In the genomic region with DNA sequence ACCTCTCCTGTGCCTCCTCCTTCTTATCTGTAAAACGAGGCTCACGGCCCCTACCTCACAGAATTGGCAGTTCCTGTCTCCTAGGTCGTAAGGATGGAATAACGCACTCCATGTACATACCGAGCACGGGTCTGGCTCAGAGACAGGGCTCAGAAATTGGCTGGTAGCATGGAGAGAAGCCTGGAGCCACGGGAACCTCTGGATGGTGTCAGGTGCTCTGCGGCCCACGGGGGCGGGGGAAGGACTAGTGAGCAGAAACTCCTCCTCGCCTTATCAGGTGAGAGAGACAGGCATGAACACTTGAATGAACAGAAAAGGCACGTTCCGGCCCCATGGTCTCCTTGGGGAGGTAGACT, we compare ENCODE assay signal across 8 cellular contexts. TPM values are rescaled to one million over a fixed set of nuclear protein-coding genes. Genes with fewer than 3 reads are reported as not detected.
DNase-seq lines count a peak whose midpoint lies in the region; ATAC-seq and TF ChIP-seq lines count a peak whose summit lies in the region.

No MANE protein-coding gene starts in this region.

- peaks cover 5% of the 10 kb centered on the region for H3K4me1 ChIP-seq in thymus (ENCODE audit: control insufficient read depth, insufficient read depth, low read length)

- H3K27ac Mint-ChIP-seq in MCF 10A (ENCODE audit: low read depth, unreplicated experiment), result peak overlapping the region; percentile 57

- no peaks in the 10 kb centered on the region for H3K36me3 Mint-ChIP-seq in activated T-cell treated with anti-CD3 and anti-CD28 coated beads, Interleukin-2, amount 50 U/mL, for 4 hours (ENCODE audit: insufficient read depth)
- H3K36me3 Mint-ChIP-seq in MCF 10A (ENCODE audit: insufficient read depth, unreplicated experiment), result no peaks in the 10 kb centered on the region

- H3K4me3 Mint-ChIP-seq in activated T-cell treated with anti-CD3 and anti-CD28 coated beads, Interleukin-2, amount 50 U/mL, for 4 hours, result peak overlapping the region; percentile 80
- H3K4me3 Mint-ChIP-seq in MCF 10A (ENCODE audit: unreplicated experiment), result peak overlapping the region; percentile 59

- H3K27me3 ChIP-seq in thymus (ENCODE audit: control insufficient read depth, insufficient read depth), result peaks cover 2% of the 10 kb centered on the region

- peaks cover 11% of the 10 kb centered on the region for H3K4me1 Mint-ChIP-seq in activated T-cell treated with anti-CD3 and anti-CD28 coated beads, Interleukin-2, amount 50 U/mL, for 4 hours (ENCODE audit: low read depth)
- H3K4me1 Mint-ChIP-seq in MCF 10A (ENCODE audit: insufficient read depth, unreplicated experiment), result peaks cover 23% of the 10 kb centered on the region

- BruUV-seq in MCF 10A (replicated peaks; lab: Mats Ljungman, UMichigan), result no TSS peak

- no peaks in the 10 kb centered on the region for H3K9me3 Mint-ChIP-seq in activated T-cell treated with anti-CD3 and anti-CD28 coated beads, Interleukin-2, amount 50 U/mL, for 4 hours
- H3K9me3 Mint-ChIP-seq in MCF 10A (ENCODE audit: unreplicated experiment), result no peaks in the 10 kb centered on the region

- intact Hi-C loops in MCF 10A (cut with micrococcal nuclease), result loop anchor here (1.0 to 10.0 kb wide), 4 partner anchors 207 to 1269 kb away; no protein-coding TSS in a partner anchor

- no peak for TF ChIP-seq RAD21 in Ishikawa (IDR thresholded peaks at IDR 0.05; ENCODE audit: low read depth)

- no peaks in the 10 kb centered on the region for H3K36me3 ChIP-seq in thymus (ENCODE audit: control insufficient read depth, insufficient read depth)

- TF ChIP-seq EP300 in Ishikawa (IDR thresholded peaks at IDR 0.05; ENCODE audit: borderline replicate concordance), result no peak

- peak; percentile 35 to 39 for ATAC-seq in activated T-cell treated with anti-CD3 and anti-CD28 coated beads, Interleukin-2, amount 50 U/mL, for 4 hours
- peak; percentile 61 for ATAC-seq in left lobe of liver

- POLR2A ChIA-PET in MCF 10A (lab: Yijun Ruan, JAX), result interaction anchor here (0.7 to 3.2 kb wide), 7 partner anchors 10 to 917 kb away, joined by 3 to 64 read pairs (median 4); a partner anchor contains a TSS

- H3K4me3 ChIP-seq in thymus (ENCODE audit: low read length), result peak overlapping the region; percentile 36

- TF ChIP-seq CTCF in MCF 10A (IDR thresholded peaks at IDR 0.05; ENCODE audit: unreplicated experiment), result no peak

- CTCF ChIA-PET in MCF 10A (lab: Yijun Ruan, JAX), result interaction anchor here (0.6 to 11.0 kb wide), 55 partner anchors 8 to 681 kb away, joined by 3 to 334 read pairs (median 4); a partner anchor contains a TSS

- DNase-seq in activated T-cell treated with anti-CD3 and anti-CD28 coated beads, Interleukin-2, amount 50 U/mL, for 4 hours, result no peak
- no peak for DNase-seq in activated T-cell treated with anti-CD3 and anti-CD28 coated beads, Interleukin-2, amount 50 U/mL, for 1 hour
- DNase-seq in MCF 10A (ENCODE audit: unreplicated experiment) (peak; percentile 23), left lobe of liver (ENCODE audit: low spot score) (no peak), KG1 (lab: John Stamatoyannopoulos, UW) (no peak), SHP77 treated with DMSO at 0.1 percent for 48 hours (lab: John Stamatoyannopoulos, UW) (no peak)

- no peak overlapping the region for H3K27ac ChIP-seq in thymus (ENCODE audit: low read depth)

- WGBS in thymus, result 23% methylated on average over 13 of the region's 13 CpGs

- peaks cover 18% of the 10 kb centered on the region for H3K27me3 Mint-ChIP-seq in activated T-cell treated with anti-CD3 and anti-CD28 coated beads, Interleukin-2, amount 50 U/mL, for 4 hours (ENCODE audit: low read depth)
- peaks cover 26% of the 10 kb centered on the region for H3K27me3 Mint-ChIP-seq in MCF 10A (ENCODE audit: insufficient read depth, unreplicated experiment)

- no peaks in the 10 kb centered on the region for H3K9me3 ChIP-seq in thymus (ENCODE audit: control insufficient read depth)

TF ChIP-seq in Ishikawa, 13 proteins besides CTCF, POLR2A, EP300 and RAD21:
- TF ChIP-seq, protein P1, sequence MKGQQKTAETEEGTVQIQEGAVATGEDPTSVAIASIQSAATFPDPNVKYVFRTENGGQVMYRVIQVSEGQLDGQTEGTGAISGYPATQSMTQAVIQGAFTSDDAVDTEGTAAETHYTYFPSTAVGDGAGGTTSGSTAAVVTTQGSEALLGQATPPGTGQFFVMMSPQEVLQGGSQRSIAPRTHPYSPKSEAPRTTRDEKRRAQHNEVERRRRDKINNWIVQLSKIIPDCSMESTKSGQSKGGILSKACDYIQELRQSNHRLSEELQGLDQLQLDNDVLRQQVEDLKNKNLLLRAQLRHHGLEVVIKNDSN (IDR thresholded peaks at IDR 0.05), result peak; percentile 55
- 0 out of 2 replicates have a peak, but pooled peaks have one; percentile 19 for TF ChIP-seq EGR1 (IDR thresholded peaks at IDR 0.05)
- no peak for TF ChIP-seq TEAD4 (IDR thresholded peaks at IDR 0.05)

RNA-seq across cellular contexts. Expression of a gene that starts 15.4 kb away (rescaled TPM):
- total RNA-seq in activated T-cell treated with anti-CD3 and anti-CD28 coated beads, Interleukin-2, amount 50 U/mL, for 4 hours, result not detected
- not detected in 2 replicates for total RNA-seq in MCF 10A (2022)
- total RNA-seq in left lobe of liver, result not detected
- polyA plus RNA-seq in thymus, result 0.14 TPM
